ENCODE assay signal across 19 cellular contexts in the genomic region with DNA sequence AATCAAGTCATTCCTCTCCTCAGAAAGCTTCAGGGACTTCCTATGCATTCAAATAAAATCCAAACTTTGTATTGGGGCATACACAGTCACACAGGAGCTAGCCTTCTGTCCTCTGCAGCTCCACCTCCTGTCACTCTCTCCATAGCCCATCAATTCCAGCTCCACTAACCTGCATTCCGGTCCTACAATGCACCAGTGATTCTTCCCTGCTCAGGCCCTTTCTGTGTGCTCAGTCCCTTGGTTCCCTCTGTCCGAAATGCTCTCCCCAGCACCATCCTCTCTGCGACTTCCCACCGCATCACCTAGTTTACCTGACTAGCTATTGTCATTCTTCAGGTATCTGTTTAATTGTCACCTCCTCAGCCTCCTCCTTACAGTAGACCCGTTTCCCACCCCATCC. TPM values are rescaled to one million over a fixed set of nuclear protein-coding genes. Genes with fewer than 3 reads are reported as not detected.
A peak's percentile ranks its signal among the peaks of the same experiment; 100 is the strongest.
DNase-seq lines count a peak whose midpoint lies in the region; ATAC-seq, FAIRE-seq and TF ChIP-seq lines count a peak whose summit lies in the region.
"Had no signal": no experiment of that assay in that cellular context is flagged by ENCODE, and none has a peak within 500 bp of the region (broad histone marks: within the 10 kb centered on the region; RNA-seq: fewer than 3 reads in every experiment).

No MANE protein-coding gene starts in this region.

- H3K9ac ChIP-seq in HepG2 (ENCODE audit: insufficient read depth, low read depth, low read length): 0 out of 2 replicates have a peak overlapping the region, but pooled peaks have one; percentile 2
- no peak overlapping the region for H3K9ac ChIP-seq in kidney (ENCODE audit: low read length in 2 of 2)

- peaks cover 8% of the 10 kb centered on the region for H3K27me3 Mint-ChIP-seq in activated naive CD4-positive, alpha-beta T cell treated with anti-CD3 and anti-CD28 coated beads, Interleukin-2, amount 10 ng/mL, durations not matched to agents 7 days and 5 days

- intact Hi-C loops in HepG2 (cut with micrococcal nuclease; ENCODE audit: unreplicated experiment) (no loop called here), right lobe of liver (cut with DNase I) (no loop called here), kidney (cut with DNase I) (no loop called here)

- H3K27ac ChIP-seq in HepG2 (ENCODE audit: extremely low read length, insufficient read depth, low read length) (peak overlapping the region; percentile 63), right lobe of liver (no peak overlapping the region), RWPE2 (ENCODE audit: poor library complexity, severe bottlenecking) (no peak overlapping the region), kidney (ENCODE audit: low read depth in 2 of 2, low read length in 2 of 2) (no peak overlapping the region)
- H3K27ac ChIP-seq: SJSA1 had no signal

- H3K36me3 ChIP-seq in HepG2 (replicated peaks in 1 of 2; ENCODE audit: control insufficient read depth in 1 of 2, insufficient read depth in 2 of 2, low read length in 2 of 2): no peaks in the 10 kb centered on the region
- no peaks in the 10 kb centered on the region for H3K36me3 ChIP-seq in right lobe of liver
- no peaks in the 10 kb centered on the region for H3K36me3 ChIP-seq in RWPE2 (ENCODE audit: low read depth)
- H3K36me3 ChIP-seq in kidney (ENCODE audit: control insufficient read depth in 1 of 2, insufficient read depth in 2 of 2, low read length in 2 of 2): no peaks in the 10 kb centered on the region
- H3K36me3 ChIP-seq: HAP-1, SJSA1 had no signal

- H3K4me3 ChIP-seq in HepG2 (replicated peaks in 1 of 3; ENCODE audit: insufficient read depth in 1 of 3, low read depth in 2 of 3, low read length in 3 of 3) (peak overlapping the region; percentile 24 to 56 (median 33); a peak in 5 of 6 replicates), right lobe of liver (no peak overlapping the region), RWPE2 (ENCODE audit: severe bottlenecking) (no peak overlapping the region), kidney (ENCODE audit: low read length in 2 of 2) (no peak overlapping the region)
- H3K4me3 ChIP-seq: HAP-1, SJSA1 had no signal

- no peak overlapping the region for H3K27ac Mint-ChIP-seq in activated naive CD4-positive, alpha-beta T cell treated with anti-CD3 and anti-CD28 coated beads, Interleukin-2, amount 10 ng/mL, durations not matched to agents 7 days and 5 days
- H3K27ac Mint-ChIP-seq: CD14-positive monocyte had no signal

- WGBS in HepG2 (ENCODE audit: low lambda C conversion rate): under 1% methylated on average over 5 of the region's 5 CpGs
- 47% methylated on average over 5 of the region's 5 CpGs for WGBS in right lobe of liver (ENCODE audit: insufficient coverage, low coverage, low lambda C conversion rate, missing lambda C conversion rate)

- H2AFZ ChIP-seq in HepG2 (ENCODE audit: low read length): peak overlapping the region; percentile 7

- H3K9me3 Mint-ChIP-seq in activated naive CD4-positive, alpha-beta T cell treated with anti-CD3 and anti-CD28 coated beads, Interleukin-2, amount 10 ng/mL, durations not matched to agents 7 days and 5 days: no peaks in the 10 kb centered on the region

- ATAC-seq in HepG2 (peak; percentile 92), right lobe of liver (no peak), RWPE2 (ENCODE audit: low read depth) (0 out of 3 replicates have a peak, but pooled peaks have one; percentile 12), GM18517 (IDR thresholded peaks at IDR 0.05; ENCODE audit: unreplicated experiment) (no peak)

- TF ChIP-seq CTCF in HepG2 (CRISPR knock-in tag; IDR thresholded peaks at IDR 0.05): no peak
- TF ChIP-seq CTCF in right lobe of liver (IDR thresholded peaks at IDR 0.05): no peak
- TF ChIP-seq CTCF in RWPE2 (IDR thresholded peaks at IDR 0.05; ENCODE audit: poor library complexity, severe bottlenecking): no peak
- no peak for TF ChIP-seq CTCF in kidney (IDR thresholded peaks at IDR 0.05; ENCODE audit: borderline replicate concordance, extremely low read depth, insufficient read depth)

- DNase-seq in HepG2 (ENCODE audit: low spot score) (peak; percentile 32), right lobe of liver (no peak), RWPE2 (ENCODE audit: low spot score) (no peak), left kidney (ENCODE audit: low read depth, low spot score) (peak; percentile 26), kidney (no peak)
- no peak for DNase-seq in activated naive CD4-positive, alpha-beta T cell treated with anti-CD3 and anti-CD28 coated beads, Interleukin-2, amount 10 ng/mL, durations not matched to agents 7 days and 5 days
- DNase-seq: COR-L47, DMS79 treated with DMSO at 0.1 percent for 48 hours, GDM1, IMR-90, NCI-H1436 treated with DMSO at 0.1 percent for 48 hours, NCI-H2081 treated with DMSO at 0.1 percent for 48 hours, NCI-H226, SW 1271 had no signal

- POLR2A ChIA-PET in HepG2 (lab: Yijun Ruan, JAX): interaction anchor here (0.9 to 1.4 kb wide), 2 partner anchors 27 to 84 kb away, joined by 4 to 8 read pairs; a partner anchor contains a TSS

- H3K27me3 ChIP-seq in HepG2 (ENCODE audit: control insufficient read depth in 1 of 2, insufficient read depth in 2 of 2, low read length in 2 of 2) (no peaks in the 10 kb centered on the region), right lobe of liver (no peaks in the 10 kb centered on the region), RWPE2 (ENCODE audit: insufficient read depth, poor library complexity, severe bottlenecking) (no peaks in the 10 kb centered on the region)
- H3K27me3 ChIP-seq: SJSA1 had no signal

- TF ChIP-seq EP300 in HepG2 (IDR thresholded peaks at IDR 0.05; ENCODE audit: low read depth in 2 of 2, low read length in 2 of 2) (no peak), HepG2 (CRISPR knock-in tag; IDR thresholded peaks at IDR 0.05; ENCODE audit: borderline replicate concordance) (no peak)

- no TSS peak for BruUV-seq in HepG2 (replicated peaks; lab: Mats Ljungman, UMichigan)

- H3K4me1 Mint-ChIP-seq in activated naive CD4-positive, alpha-beta T cell treated with anti-CD3 and anti-CD28 coated beads, Interleukin-2, amount 10 ng/mL, durations not matched to agents 7 days and 5 days: no peaks in the 10 kb centered on the region
- H3K4me1 Mint-ChIP-seq: CD14-positive monocyte had no signal

- in situ Hi-C loops in HepG2 (cut with HindIII; ENCODE audit: extremely low pct_ligation_motif_present, low pct_unique_long_range_greater_than_20kb): no loop called here

- no peak overlapping the region for H3K4me3 Mint-ChIP-seq in activated naive CD4-positive, alpha-beta T cell treated with anti-CD3 and anti-CD28 coated beads, Interleukin-2, amount 10 ng/mL, durations not matched to agents 7 days and 5 days
- H3K4me3 Mint-ChIP-seq: CD14-positive monocyte had no signal

- no peak for TF ChIP-seq RAD21 in HepG2 (CRISPR knock-in tag; IDR thresholded peaks at IDR 0.05)

- FAIRE-seq in HepG2 (lab: Jason Lieb, UNC): peak; percentile 63
- no peak for FAIRE-seq in kidney (lab: Jason Lieb, UNC)
- FAIRE-seq: GM12892 had no signal

- H3K4me2 ChIP-seq in HepG2 (ENCODE audit: low read depth, low read length): peak overlapping the region; percentile 87

- H3K9me3 ChIP-seq in HepG2 (ENCODE audit: low read length): no peaks in the 10 kb centered on the region
- no peaks in the 10 kb centered on the region for H3K9me3 ChIP-seq in right lobe of liver
- H3K9me3 ChIP-seq in RWPE2 (ENCODE audit: severe bottlenecking): no peaks in the 10 kb centered on the region
- H3K9me3 ChIP-seq in kidney (ENCODE audit: control insufficient read depth in 1 of 2, low read length in 2 of 2): no peaks in the 10 kb centered on the region
- H3K9me3 ChIP-seq: HAP-1, SJSA1 had no signal

- no peak for TF ChIP-seq POLR2A in HepG2 (IDR thresholded peaks at IDR 0.05; ENCODE audit: insufficient read depth in 1 of 2, low read depth in 2 of 2, low read length in 2 of 2)
- TF ChIP-seq POLR2A in right lobe of liver (IDR thresholded peaks at IDR 0.05): no peak

- H3K36me3 Mint-ChIP-seq in activated naive CD4-positive, alpha-beta T cell treated with anti-CD3 and anti-CD28 coated beads, Interleukin-2, amount 10 ng/mL, durations not matched to agents 7 days and 5 days: no peaks in the 10 kb centered on the region
- H3K36me3 Mint-ChIP-seq: CD14-positive monocyte had no signal

- no peaks in the 10 kb centered on the region for H3K79me2 ChIP-seq in HepG2 (ENCODE audit: insufficient read depth, low read length)

- H3K4me1 ChIP-seq in HepG2 (ENCODE audit: insufficient read depth, low read length) (peaks cover 33% of the 10 kb centered on the region), right lobe of liver (no peaks in the 10 kb centered on the region), RWPE2 (ENCODE audit: insufficient read depth, poor library complexity, severe bottlenecking) (no peaks in the 10 kb centered on the region), kidney (ENCODE audit: control insufficient read depth in 1 of 2, insufficient read depth in 1 of 2, low read depth in 1 of 2, low read length in 2 of 2) (no peaks in the 10 kb centered on the region)
- H3K4me1 ChIP-seq: HAP-1, SJSA1 had no signal

- CTCF ChIA-PET in HepG2 (lab: Yijun Ruan, JAX; ENCODE audit: low intra/inter-chr PET ratio, low total read pairs): no interaction called here
- CTCF ChIA-PET in activated naive CD4-positive, alpha-beta T cell treated with anti-CD3 and anti-CD28 coated beads, Interleukin-2, amount 10 ng/mL, durations not matched to agents 7 days and 5 days (lab: Charles Lee): no interaction called here

- H4K20me1 ChIP-seq in HepG2 (ENCODE audit: insufficient read depth, low read length): no peaks in the 10 kb centered on the region

RNA-seq across cellular contexts. Expression of a gene that starts 26.4 kb away (rescaled TPM):
- total RNA-seq in HepG2 (2016; rRNA removed; fragmentation: Illumina TruSeq; extraction: Trizol): 28.3 and 32.9 TPM in 2 replicates
- 12.5 and 12.7 TPM in 2 replicates for total RNA-seq in HepG2 (2016; cell fraction: cytosol; rRNA removed; fragmentation: Illumina TruSeq; extraction: Trizol; ENCODE audit: low read depth)
- total RNA-seq in HepG2 (2016; cell fraction: insoluble cytoplasmic fraction; rRNA removed; fragmentation: Illumina TruSeq; extraction: Trizol): 30.7 and 33.3 TPM in 2 replicates
- total RNA-seq in HepG2 (2016; cell fraction: membrane; rRNA removed; fragmentation: Illumina TruSeq; extraction: Trizol): 14.6 and 15.8 TPM in 2 replicates
- 30.1 and 33.7 TPM in 2 replicates for total RNA-seq in HepG2 (2016; cell fraction: nucleus; rRNA removed; fragmentation: Illumina TruSeq; extraction: Trizol)
- polyA plus RNA-seq in HepG2 (2011; rRNA removed): 16.8 and 18.7 TPM in 2 replicates
- polyA plus RNA-seq in HepG2 (2011; cell fraction: cytosol; rRNA removed): 8.3 and 14.2 TPM in 2 replicates
- polyA plus RNA-seq in HepG2 (2011; cell fraction: nucleus; rRNA removed): 9.4 and 16.5 TPM in 2 replicates
- polyA plus RNA-seq in HepG2 (2012): 18.1 and 23.0 TPM in 2 replicates
- 5.8 and 6.2 TPM in 2 replicates for polyA plus RNA-seq in HepG2 (2016; cell fraction: cytosol; fragmentation: Illumina TruSeq; extraction: Trizol; ENCODE audit: low read depth)
- 34.8 and 35.3 TPM in 2 replicates for polyA plus RNA-seq in HepG2 (2016; cell fraction: insoluble cytoplasmic fraction; fragmentation: Illumina TruSeq; extraction: Trizol; ENCODE audit: low read depth)
- 6.6 and 7.4 TPM in 2 replicates for polyA plus RNA-seq in HepG2 (2016; cell fraction: membrane; fragmentation: Illumina TruSeq; extraction: Trizol; ENCODE audit: low read depth)
- polyA plus RNA-seq in HepG2 (2016; cell fraction: nucleus; fragmentation: Illumina TruSeq; extraction: Trizol; ENCODE audit: insufficient read depth, low read depth): 38.2 and 38.8 TPM in 2 replicates
- 3.7 and 5.4 TPM in 2 replicates for polyA minus RNA-seq in HepG2 (2011; rRNA and poly(A)+ RNA removed; ENCODE audit: low replicate concordance)
- polyA minus RNA-seq in HepG2 (2011; cell fraction: cytosol; rRNA and poly(A)+ RNA removed): 6.5 and 12.1 TPM in 2 replicates
- 50.2 and 64.5 TPM in 2 replicates for polyA minus RNA-seq in HepG2 (2011; cell fraction: nucleus; rRNA and poly(A)+ RNA removed)
- 10 to 100 TPM in 1 of 6 experiments, 1 to 10 TPM in 5; 5.4 to 11.2 (median 7.4) TPM for total RNA-seq in right lobe of liver
- total RNA-seq in kidney: 19.7 TPM
- 25.0 TPM for polyA plus RNA-seq in kidney (ENCODE audit: insufficient read depth, low read depth, low replicate concordance)

Comparison
In these comparisons a context has a peak if more than half of its experiments do, and no peak if none do; other contexts are left out.
1. ATAC-seq: peak in HepG2 (single experiment) and RWPE2 (single experiment); none in right lobe of liver (0 of 4) and GM18517 (single experiment).
2. DNase-seq: peak in HepG2 (single experiment) and left kidney (single experiment); none in right lobe of liver (0 of 3), RWPE2 (single experiment), kidney (single experiment) and activated naive CD4-positive, alpha-beta T cell treated with anti-CD3 and anti-CD28 coated beads, Interleukin-2, amount 10 ng/mL, durations not matched to agents 7 days and 5 days (single experiment).
3. H3K4me3 ChIP-seq: peak in HepG2 (3 of 3); none in right lobe of liver (0 of 3), RWPE2 (single experiment) and kidney (0 of 2).